8 cellular contexts compared by ENCODE assay signal in the genomic region with DNA sequence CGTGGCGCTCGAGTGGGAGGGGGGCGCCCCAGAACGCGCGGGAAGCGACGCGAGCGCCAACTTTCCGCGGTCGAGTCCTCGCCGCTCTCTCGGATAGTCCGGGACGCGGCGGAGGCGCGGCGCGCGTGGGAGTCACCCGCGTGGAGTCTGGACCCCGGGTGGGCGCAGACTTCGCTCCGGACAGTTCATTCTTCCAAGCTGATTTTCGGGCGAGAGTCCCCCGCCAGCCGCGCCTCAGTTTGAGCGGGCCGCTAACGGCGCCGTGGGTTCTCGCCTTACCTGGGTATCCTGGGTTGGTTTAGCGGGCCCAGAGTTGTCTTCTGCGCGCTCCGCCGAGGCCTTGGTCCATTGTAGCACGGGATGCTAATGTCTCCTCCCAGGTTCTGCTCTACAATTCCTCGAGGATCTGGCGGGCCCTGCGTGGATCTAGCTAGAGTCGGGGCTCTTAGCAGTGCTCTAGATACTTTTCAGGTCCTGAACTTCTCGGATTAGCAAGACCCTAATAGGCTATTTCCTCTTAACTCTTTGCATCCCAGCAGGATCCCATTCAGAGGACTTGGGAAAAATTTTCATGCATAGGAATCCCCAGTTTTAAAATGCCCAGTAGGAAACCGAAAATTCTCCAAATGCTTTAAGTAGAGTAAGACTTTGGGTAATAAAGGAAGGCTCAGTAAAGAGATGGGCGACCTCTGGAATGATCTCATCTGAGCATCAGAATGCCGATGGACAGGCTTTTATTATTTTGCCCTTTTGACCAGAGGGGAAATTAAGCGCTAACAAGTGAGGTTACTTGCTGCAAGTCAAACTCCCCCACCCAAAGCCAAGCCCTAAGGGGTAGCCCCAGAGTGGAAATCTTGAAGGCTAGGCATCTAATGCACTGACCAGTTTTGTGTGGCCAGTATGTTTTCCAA. TPM values are rescaled to one million over a fixed set of nuclear protein-coding genes. Genes with fewer than 3 reads are reported as not detected.
A peak's percentile ranks its signal among the peaks of the same experiment; 100 is the strongest.
DNase-seq lines count a peak whose midpoint lies in the region; ATAC-seq, FAIRE-seq and TF ChIP-seq lines count a peak whose summit lies in the region.

No MANE protein-coding gene starts in this region.

- no peak overlapping the region for H3K9ac ChIP-seq in neural progenitor cell

- H3K9me3 ChIP-seq in neural progenitor cell (ENCODE audit: low read depth): no peaks in the 10 kb centered on the region

- peaks cover 50% of the 10 kb centered on the region for H3K79me2 ChIP-seq in neural progenitor cell (ENCODE audit: low read depth)

- peak overlapping the region; percentile 83 for H2AFZ ChIP-seq in neural progenitor cell (replicated peaks)

- peak; percentile 33 for FAIRE-seq in HTR-8/SVneo (lab: Jason Lieb, UNC)

- H3K9me3 Mint-ChIP-seq in neural progenitor cell: no peaks in the 10 kb centered on the region

- no peak overlapping the region for H3K27ac ChIP-seq in neural progenitor cell

- TF ChIP-seq CTCF in AG10803 (conservative IDR thresholded peaks at IDR 0.05; ENCODE audit: low read length): no peak
- no peak for TF ChIP-seq CTCF in fibroblast of villous mesenchyme (IDR thresholded peaks at IDR 0.05; ENCODE audit: insufficient read depth, low read depth, low read length)
- TF ChIP-seq CTCF in neural progenitor cell (IDR thresholded peaks at IDR 0.05): no peak

- H3F3A ChIP-seq in neural progenitor cell (ENCODE audit: low read depth): peaks cover 23% of the 10 kb centered on the region

- H3K4me1 Mint-ChIP-seq in neural progenitor cell: peaks cover 33% of the 10 kb centered on the region

- H3K36me3 Mint-ChIP-seq in neural progenitor cell: no peaks in the 10 kb centered on the region

- peaks cover 34% of the 10 kb centered on the region for H4K20me1 ChIP-seq in neural progenitor cell (ENCODE audit: low read depth)

- H3K27ac Mint-ChIP-seq in neural progenitor cell: peak overlapping the region; percentile 97

- peak overlapping the region; percentile 97 for H3K4me2 ChIP-seq in neural progenitor cell

- peak overlapping the region; percentile 94 for H3K4me3 Mint-ChIP-seq in neural progenitor cell

- no peak for ATAC-seq in HG02870 (IDR thresholded peaks at IDR 0.05; ENCODE audit: unreplicated experiment)
- ATAC-seq in HG03565 (IDR thresholded peaks at IDR 0.05; ENCODE audit: unreplicated experiment): no peak

- H3K27me3 Mint-ChIP-seq in neural progenitor cell (ENCODE audit: insufficient read depth, low read depth): peaks cover 11% of the 10 kb centered on the region

- DNase-seq in AG10803 (ENCODE audit: low read depth) (peak; percentile 41), HTR-8/SVneo (ENCODE audit: insufficient read length, low spot score) (peak; percentile 48), fibroblast of villous mesenchyme (ENCODE audit: low read depth) (peak; percentile 41), neural progenitor cell (ENCODE audit: low spot score) (peak; percentile 60), SKM-1 treated with dmso at 0.1 percent for 144 hours (lab: John Stamatoyannopoulos, UW; ENCODE audit: unreplicated experiment) (no peak)
- peak; percentile 37 for DNase-seq in activated CD8-positive, alpha-beta memory T cell treated with anti-CD3 and anti-CD28 coated beads, Interleukin-2, amount 50 U/mL, for 4 hours

- H3K4me3 ChIP-seq in AG10803 (ENCODE audit: low read length): peak overlapping the region; percentile 83
- peak overlapping the region; percentile 85 for H3K4me3 ChIP-seq in fibroblast of villous mesenchyme (ENCODE audit: low read depth, low read length)
- peak overlapping the region; percentile 87 for H3K4me3 ChIP-seq in neural progenitor cell

- peaks cover 17% of the 10 kb centered on the region for H3K4me1 ChIP-seq in neural progenitor cell

- H3K27me3 ChIP-seq in neural progenitor cell: no peaks in the 10 kb centered on the region

- H3K36me3 ChIP-seq in neural progenitor cell: no peaks in the 10 kb centered on the region

RNA-seq across cellular contexts. Expression of gene GJC1, which starts 0.5 kb away (rescaled TPM):
- 30.2 and 40.6 TPM in 2 replicates for total RNA-seq in fibroblast of villous mesenchyme
- 63.4 and 76.9 TPM in 2 replicates for total RNA-seq in neural progenitor cell (ENCODE audit: low replicate concordance)

RNA-seq across cellular contexts. Expression of gene HIGD1B, which starts 17.1 kb away (rescaled TPM):
- total RNA-seq in fibroblast of villous mesenchyme (not detected in 2 replicates), neural progenitor cell (ENCODE audit: low replicate concordance) (not detected in 2 replicates)
